In genomic region chr7:21426286-21426957, GRCh38 we compare ENCODE assay signal across 8 cellular contexts. TPM values are rescaled to one million over a fixed set of nuclear protein-coding genes. Genes with fewer than 3 reads are reported as not detected.
A peak's percentile ranks its signal among the peaks of the same experiment; 100 is the strongest.
DNase-seq lines count a peak whose midpoint lies in the region; ATAC-seq and TF ChIP-seq lines count a peak whose summit lies in the region.

No MANE protein-coding gene starts in this region.

- peak overlapping the region; percentile 54 for H3K4me3 ChIP-seq in Jurkat, Clone E6-1 (ENCODE audit: low read length)
- H3K4me3 ChIP-seq in breast epithelium (peak overlapping the region; percentile 69 to 86 (median 83)), mucosa of descending colon (peak overlapping the region; percentile 27)

- DNase-seq in CD1c-positive myeloid dendritic cell (ENCODE audit: extremely low spot score) (peak; percentile 19), breast epithelium (ENCODE audit: low spot score in 2 of 2) (no peak), mucosa of descending colon (no peak), ACHN (no peak), GM20000 (ENCODE audit: low spot score) (no peak)
- DNase-seq in Jurkat, Clone E6-1 (ENCODE audit: low read depth, low spot score): no peak

- intact Hi-C loops in breast epithelium (cut with DNase I; ENCODE audit: low total_unique reads) (no loop called here), mucosa of descending colon (cut with DNase I, micrococcal nuclease) (no loop called here)

- no peak for TF ChIP-seq POLR2A in breast epithelium (IDR thresholded peaks at IDR 0.05)

- H3K9me3 ChIP-seq in breast epithelium (no peaks in the 10 kb centered on the region), mucosa of descending colon (no peaks in the 10 kb centered on the region)

- in situ Hi-C loops in ACHN (cut with HindIII; ENCODE audit: low pct_ligation_motif_present, low pct_unique_long_range_greater_than_20kb, low sequenced_read_pairs): no loop called here

- H3K27ac ChIP-seq in breast epithelium: peak overlapping the region; percentile 98 to 99

- H3K36me3 ChIP-seq in breast epithelium (no peaks in the 10 kb centered on the region), mucosa of descending colon (ENCODE audit: low read depth) (no peaks in the 10 kb centered on the region)

- TF ChIP-seq CTCF in breast epithelium (IDR thresholded peaks at IDR 0.05) (no peak), mucosa of descending colon (IDR thresholded peaks at IDR 0.05) (no peak), GM20000 (IDR thresholded peaks at IDR 0.05; ENCODE audit: extremely low read depth, missing control alignments) (no peak)

- H3K4me1 ChIP-seq in breast epithelium: peaks cover 0 to 10% of the 10 kb centered on the region in 2 donors
- H3K4me1 ChIP-seq in mucosa of descending colon (ENCODE audit: low read depth): peaks cover 12% of the 10 kb centered on the region

- no peak for ATAC-seq in mucosa of descending colon
- no peak for ATAC-seq in GM18907 (IDR thresholded peaks at IDR 0.05; ENCODE audit: unreplicated experiment)
- no peak for ATAC-seq in HG02885 (IDR thresholded peaks at IDR 0.05; ENCODE audit: poor library complexity, unreplicated experiment)

- H3K27me3 ChIP-seq in breast epithelium: no peaks in the 10 kb centered on the region

RNA-seq across cellular contexts. Expression of gene SP4, which starts 1.5 kb away (rescaled TPM):
- 7.1 TPM for polyA plus RNA-seq in Jurkat, Clone E6-1 (2012; ENCODE audit: insufficient read depth, insufficient read length)
- total RNA-seq in breast epithelium (10 to 100 TPM; 17.3 to 32.8 (median 23.0) TPM), mucosa of descending colon (1 to 10 TPM; 3.8 to 6.7 (median 6.0) TPM)

Comparison
In these comparisons a context has a peak if more than half of its experiments do, and no peak if none do; other contexts are left out.
1. H3K4me3 ChIP-seq: peak in every context shown above with its lines; median percentile 83 in breast epithelium; 54 in Jurkat, Clone E6-1; 27 in mucosa of descending colon.